Comparison of ENCODE assay signal across 26 cellular contexts in genomic region chr19:31519216-31519615, GRCh38.
DNase-seq lines count a peak whose midpoint lies in the region; ATAC-seq and TF ChIP-seq lines count a peak whose summit lies in the region.
"Had no signal": no experiment of that assay in that cellular context is flagged by ENCODE, and none has a peak within 500 bp of the region (broad histone marks: within the 10 kb centered on the region; RNA-seq: fewer than 3 reads in every experiment).

No MANE protein-coding gene starts in this region.

- H3K4me1 Mint-ChIP-seq in osteocyte (ENCODE audit: unreplicated experiment), result no peaks in the 10 kb centered on the region
- H3K4me1 Mint-ChIP-seq: activated naive CD8-positive, alpha-beta T cell treated with anti-CD3 and anti-CD28 coated beads, Interleukin-2, amount 50 U/mL, for 24 hours; CD4-positive, alpha-beta memory T cell; central memory CD8-positive, alpha-beta T cell had no signal

- no peaks in the 10 kb centered on the region for H3K9me2 ChIP-seq in hepatocyte (replicated peaks; ENCODE audit: insufficient read depth)

- TF ChIP-seq CTCF in WERI-Rb-1 (IDR thresholded peaks at IDR 0.05; ENCODE audit: low read depth, low read length) (no peak), hepatocyte (IDR thresholded peaks at IDR 0.05; ENCODE audit: poor library complexity) (no peak), osteocyte (IDR thresholded peaks at IDR 0.05) (no peak)

- H3K27me3 Mint-ChIP-seq in osteocyte (ENCODE audit: unreplicated experiment), result no peaks in the 10 kb centered on the region
- H3K27me3 Mint-ChIP-seq: activated CD4-positive, alpha-beta memory T cell treated with anti-CD3 and anti-CD28 coated beads for 36 hours; CD4-positive, alpha-beta memory T cell; central memory CD8-positive, alpha-beta T cell had no signal

- H2AFZ ChIP-seq in hepatocyte, result no peak overlapping the region

- WGBS in hepatocyte (ENCODE audit: low lambda C conversion rate, missing lambda C conversion rate), result 21% methylated on average over 4 of the region's 4 CpGs

- H3K4me3 Mint-ChIP-seq in osteocyte (ENCODE audit: unreplicated experiment), result no peak overlapping the region
- H3K4me3 Mint-ChIP-seq: activated CD4-positive, alpha-beta memory T cell treated with anti-CD3 and anti-CD28 coated beads for 36 hours; activated naive CD8-positive, alpha-beta T cell treated with anti-CD3 and anti-CD28 coated beads, Interleukin-2, amount 50 U/mL, for 24 hours; activated T-cell treated with anti-CD3 and anti-CD28 coated beads, Interleukin-2, amount 50 U/mL, for 72 hours; CD4-positive, alpha-beta memory T cell; central memory CD8-positive, alpha-beta T cell had no signal

- no peak for ATAC-seq in GM19452 (IDR thresholded peaks at IDR 0.05; ENCODE audit: unreplicated experiment)
- ATAC-seq: activated naive CD8-positive, alpha-beta T cell treated with anti-CD3 and anti-CD28 coated beads, Interleukin-2, amount 50 U/mL, for 24 hours; activated T-cell treated with anti-CD3 and anti-CD28 coated beads, Interleukin-2, amount 50 U/mL, for 72 hours; PC-3; stimulated activated naive CD8-positive, alpha-beta T cell treated with anti-CD3 and anti-CD28 coated beads, Interleukin-15, Interleukin-2, amounts not matched to agents 100 U/mL and 50 U/mL, for 24 hours had no signal

- H3K27ac ChIP-seq in WERI-Rb-1 (peak overlapping the region; percentile 55), hepatocyte (peak overlapping the region; percentile 56)
- H3K27ac ChIP-seq: HL-60, ovary had no signal

- H3K27ac Mint-ChIP-seq in osteocyte (ENCODE audit: unreplicated experiment), result no peak overlapping the region
- H3K27ac Mint-ChIP-seq: activated CD4-positive, alpha-beta memory T cell treated with anti-CD3 and anti-CD28 coated beads for 36 hours; activated naive CD8-positive, alpha-beta T cell treated with anti-CD3 and anti-CD28 coated beads, Interleukin-2, amount 50 U/mL, for 24 hours; activated T-cell treated with anti-CD3 and anti-CD28 coated beads, Interleukin-2, amount 50 U/mL, for 72 hours; CD4-positive, alpha-beta memory T cell had no signal

- peaks cover 3% of the 10 kb centered on the region for H3K9me3 Mint-ChIP-seq in osteocyte (ENCODE audit: unreplicated experiment)
- H3K9me3 Mint-ChIP-seq: central memory CD8-positive, alpha-beta T cell had no signal

- DNase-seq in ELF-1 (ENCODE audit: low read depth, low spot score), result peak; percentile 12
- DNase-seq in WERI-Rb-1, result no peak
- DNase-seq in hepatocyte (ENCODE audit: low spot score), result peak; percentile 26
- DNase-seq in osteocyte (ENCODE audit: extremely low spot score, unreplicated experiment), result peak; percentile 6
- DNase-seq in NCI-H2171 treated with DMSO at 0.1 percent for 48 hours (lab: John Stamatoyannopoulos, UW), result no peak
- DNase-seq in SK-N-DZ (ENCODE audit: low spot score), result no peak
- DNase-seq: activated CD4-positive, alpha-beta memory T cell treated with anti-CD3 and anti-CD28 coated beads for 36 hours; activated CD4-positive, CD25-positive, alpha-beta regulatory T cell treated with anti-CD3 and anti-CD28 coated beads, Interleukin-2, amount 50 U/mL, for 72 hours; activated naive CD8-positive, alpha-beta T cell treated with anti-CD3 and anti-CD28 coated beads, Interleukin-2, amount 50 U/mL, for 24 hours; activated T-cell treated with anti-CD3 and anti-CD28 coated beads, Interleukin-2, amount 50 U/mL, for 72 hours; CD4-positive, alpha-beta memory T cell; glutamatergic neuron; KG1; MG63; mucosa of descending colon; NCI-H1105; NCI-H187 treated with DMSO at 0.1 percent for 48 hours; ovary; PC-3; spleen; stimulated activated CD4-positive, alpha-beta T cell treated with anti-CD3 and anti-CD28 coated beads, Interleukin-2, amount 100 ng/mL, for 24 hours; stimulated activated naive CD8-positive, alpha-beta T cell treated with anti-CD3 and anti-CD28 coated beads, Interleukin-15, Interleukin-2, amounts not matched to agents 100 U/mL and 50 U/mL, for 24 hours had no signal

- H3K36me3 ChIP-seq in WERI-Rb-1, result no peaks in the 10 kb centered on the region
- H3K36me3 ChIP-seq in hepatocyte (replicated peaks; ENCODE audit: insufficient read depth, low read depth), result no peaks in the 10 kb centered on the region
- H3K36me3 ChIP-seq: HAP-1, MG63, ovary, spleen had no signal

- H3K27me3 ChIP-seq in WERI-Rb-1 (ENCODE audit: insufficient read depth, low read depth, severe bottlenecking) (no peaks in the 10 kb centered on the region), hepatocyte (no peaks in the 10 kb centered on the region)
- H3K27me3 ChIP-seq: MG63, ovary had no signal

- H3K9me3 ChIP-seq in WERI-Rb-1 (ENCODE audit: severe bottlenecking) (peaks cover 10% of the 10 kb centered on the region), hepatocyte (ENCODE audit: low read depth) (peaks cover 8% of the 10 kb centered on the region)
- H3K9me3 ChIP-seq: HAP-1, mucosa of descending colon, ovary had no signal

- peak overlapping the region; percentile 18 for H3K4me2 ChIP-seq in hepatocyte

- peaks cover 7% of the 10 kb centered on the region for H3K4me1 ChIP-seq in hepatocyte (ENCODE audit: insufficient read depth)
- H3K4me1 ChIP-seq: HAP-1 had no signal

- H3K36me3 Mint-ChIP-seq in osteocyte (ENCODE audit: unreplicated experiment), result no peaks in the 10 kb centered on the region
- H3K36me3 Mint-ChIP-seq: activated CD4-positive, alpha-beta memory T cell treated with anti-CD3 and anti-CD28 coated beads for 36 hours; CD4-positive, alpha-beta memory T cell had no signal

- no peaks in the 10 kb centered on the region for H4K20me1 ChIP-seq in hepatocyte (ENCODE audit: insufficient read depth, poor library complexity, severe bottlenecking)

- H3K4me3 ChIP-seq in WERI-Rb-1 (ENCODE audit: low read depth, low read length) (peak overlapping the region; percentile 40), hepatocyte (no peak overlapping the region)
- H3K4me3 ChIP-seq: HAP-1, MG63, mucosa of descending colon, ovary, spleen had no signal

- H3K79me2 ChIP-seq in hepatocyte, result no peaks in the 10 kb centered on the region

Comparison
In these comparisons a context has a peak if more than half of its experiments do, and no peak if none do; other contexts are left out.
1. DNase-seq: peak in ELF-1 (single experiment), hepatocyte (single experiment) and osteocyte (single experiment); none in WERI-Rb-1 (single experiment), NCI-H2171 treated with DMSO at 0.1 percent for 48 hours (single experiment) and SK-N-DZ (single experiment).